ENCODE assay signal across 9 cellular contexts in the genomic region with DNA sequence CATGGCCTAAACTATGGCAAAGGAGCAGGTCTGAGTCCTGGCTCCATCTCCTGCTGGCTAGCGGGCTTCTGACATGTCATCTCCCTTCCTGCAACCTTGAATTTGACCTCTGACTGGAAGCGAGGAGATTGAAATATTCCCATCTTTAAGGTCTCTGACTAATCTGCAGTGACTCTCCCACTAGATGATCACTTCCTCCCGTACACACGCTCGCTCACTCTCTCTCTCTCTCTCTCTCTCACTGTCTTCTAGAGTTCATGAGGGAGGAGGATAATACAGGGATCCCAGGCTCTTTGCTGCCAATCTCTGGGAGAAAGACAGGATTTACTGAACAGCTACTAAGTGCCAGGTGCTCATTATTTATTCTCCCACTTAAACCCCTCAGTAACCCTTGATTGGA.
DNase-seq lines count a peak whose midpoint lies in the region; ATAC-seq and TF ChIP-seq lines count a peak whose summit lies in the region.
"Had no signal": no experiment of that assay in that cellular context is flagged by ENCODE, and none has a peak within 500 bp of the region (broad histone marks: within the 10 kb centered on the region; RNA-seq: fewer than 3 reads in every experiment).

No MANE protein-coding gene starts in this region.

- H3K4me1 ChIP-seq in adipocyte (ENCODE audit: control insufficient read depth, insufficient read depth, low read length) (peaks cover 34% of the 10 kb centered on the region), left lung (peaks cover 7 to 20% of the 10 kb centered on the region in 2 donors)

- no peaks in the 10 kb centered on the region for H3K36me3 Mint-ChIP-seq in HFFc6 (ENCODE audit: low read depth)

- ATAC-seq in left lung, result peak; percentile 43

- H3K4me3 Mint-ChIP-seq in HFFc6, result peak overlapping the region; percentile 60

- intact Hi-C loops in left lung (cut with DNase I), result loop anchor here in 1 of 2 donors (10.0 kb wide), 1 partner anchor 161 kb away; no protein-coding TSS in a partner anchor

- H3K4me3 ChIP-seq in adipocyte (ENCODE audit: low read length) (no peak overlapping the region), left lung (no peak overlapping the region)

- H3K27ac Mint-ChIP-seq in HFFc6, result peak overlapping the region; percentile 90

- H3K27me3 Mint-ChIP-seq in HFFc6 (ENCODE audit: insufficient read depth), result peaks cover 3% of the 10 kb centered on the region

- peak; percentile 78 for DNase-seq in A172 (ENCODE audit: low spot score)
- peak; percentile 82 for DNase-seq in HFFc6
- peak; percentile 52 for DNase-seq in adipocyte (ENCODE audit: low read depth)
- no peak for DNase-seq in left lung
- no peak for DNase-seq in NAMALWA (ENCODE audit: low spot score)
- DNase-seq in NCI-H187 treated with DMSO at 0.1 percent for 48 hours (lab: John Stamatoyannopoulos, UW), result no peak
- DNase-seq in DMS53 treated with DMSO at 0.1 percent for 48 hours (lab: John Stamatoyannopoulos, UW; ENCODE audit: unreplicated experiment), result no peak
- no peak for DNase-seq in NCI-H1048 (lab: John Stamatoyannopoulos, UW)
- DNase-seq: NCI-H1105 had no signal

- H3K36me3 ChIP-seq in adipocyte (ENCODE audit: control insufficient read depth, insufficient read depth, low read length, severe bottlenecking), result no peaks in the 10 kb centered on the region
- no peaks in the 10 kb centered on the region for H3K36me3 ChIP-seq in left lung

- H3K27me3 ChIP-seq in adipocyte (replicated peaks; ENCODE audit: control insufficient read depth, insufficient read depth, low read length) (peaks cover 8% of the 10 kb centered on the region), left lung (no peaks in the 10 kb centered on the region)

- no peaks in the 10 kb centered on the region for H3K9me3 Mint-ChIP-seq in HFFc6

- peaks cover 52% of the 10 kb centered on the region for H3K4me1 Mint-ChIP-seq in HFFc6 (ENCODE audit: low read depth)

- TF ChIP-seq CTCF in HFFc6 (IDR thresholded peaks at IDR 0.05) (no peak), left lung (IDR thresholded peaks at IDR 0.05) (no peak)

- H3K9ac ChIP-seq in adipocyte (ENCODE audit: low read length), result no peak overlapping the region

- peak overlapping the region in 1 of 2 donors; percentile 28 for H3K27ac ChIP-seq in left lung

- H3K9me3 ChIP-seq in adipocyte (ENCODE audit: control insufficient read depth, low read length), result no peaks in the 10 kb centered on the region
- H3K9me3 ChIP-seq in left lung, result no peaks in the 10 kb centered on the region

Comparison
In these comparisons a context has a peak if more than half of its experiments do, and no peak if none do; other contexts are left out.
1. DNase-seq: peak in A172 (single experiment), HFFc6 (single experiment) and adipocyte (single experiment); none in left lung (0 of 2), NAMALWA (single experiment), NCI-H187 treated with DMSO at 0.1 percent for 48 hours (single experiment), DMS53 treated with DMSO at 0.1 percent for 48 hours (single experiment) and NCI-H1048 (single experiment).